Comparison of ENCODE assay signal across 1 cellular context in the genomic region with DNA sequence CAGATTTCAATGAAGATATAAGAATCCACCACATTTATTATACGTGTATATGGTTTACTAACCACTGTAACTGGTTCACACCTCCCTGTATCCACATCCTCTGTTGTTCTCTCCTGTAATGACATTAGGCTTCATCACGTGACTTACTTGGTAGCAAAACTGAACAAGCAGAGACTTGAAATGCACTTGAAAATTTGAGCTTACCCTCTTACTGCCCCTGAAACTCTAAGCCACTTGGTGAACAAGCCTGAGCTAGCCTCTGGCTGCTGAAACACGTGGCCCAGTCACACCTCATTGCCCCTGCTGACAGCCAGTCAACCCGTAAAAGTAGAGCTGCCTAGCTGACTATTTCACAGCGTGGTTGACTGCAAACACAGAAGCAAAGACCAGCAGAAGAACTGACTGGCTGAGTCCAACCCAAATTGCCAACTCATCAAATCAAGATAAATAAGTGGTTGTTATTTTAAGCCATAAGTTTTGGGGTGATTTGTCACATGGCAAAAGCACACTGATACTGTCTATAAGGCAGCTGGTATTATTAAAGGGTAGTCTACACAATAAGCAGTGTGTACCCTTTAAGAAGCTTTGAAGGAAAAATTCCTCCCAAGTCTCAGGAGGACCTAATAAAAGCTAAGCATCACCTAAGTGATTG.
TF ChIP-seq lines count a peak whose summit lies in the region.

No MANE protein-coding gene starts in this region.

TF ChIP-seq in GM12878, 131 proteins besides CTCF, POLR2A, EP300 and RAD21 (continued from another document and continues in another):
- TF ChIP-seq, protein P1, sequence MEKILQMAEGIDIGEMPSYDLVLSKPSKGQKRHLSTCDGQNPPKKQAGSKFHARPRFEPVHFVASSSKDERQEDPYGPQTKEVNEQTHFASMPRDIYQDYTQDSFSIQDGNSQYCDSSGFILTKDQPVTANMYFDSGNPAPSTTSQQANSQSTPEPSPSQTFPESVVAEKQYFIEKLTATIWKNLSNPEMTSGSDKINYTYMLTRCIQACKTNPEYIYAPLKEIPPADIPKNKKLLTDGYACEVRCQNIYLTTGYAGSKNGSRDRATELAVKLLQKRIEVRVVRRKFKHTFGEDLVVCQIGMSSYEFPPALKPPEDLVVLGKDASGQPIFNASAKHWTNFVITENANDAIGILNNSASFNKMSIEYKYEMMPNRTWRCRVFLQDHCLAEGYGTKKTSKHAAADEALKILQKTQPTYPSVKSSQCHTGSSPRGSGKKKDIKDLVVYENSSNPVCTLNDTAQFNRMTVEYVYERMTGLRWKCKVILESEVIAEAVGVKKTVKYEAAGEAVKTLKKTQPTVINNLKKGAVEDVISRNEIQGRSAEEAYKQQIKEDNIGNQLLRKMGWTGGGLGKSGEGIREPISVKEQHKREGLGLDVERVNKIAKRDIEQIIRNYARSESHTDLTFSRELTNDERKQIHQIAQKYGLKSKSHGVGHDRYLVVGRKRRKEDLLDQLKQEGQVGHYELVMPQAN (conservative IDR thresholded peaks at IDR 0.05) = 0 out of 2 replicates have a peak, but pooled peaks have one; percentile 30
- TF ChIP-seq MEF2A (IDR thresholded peaks at IDR 0.05; ENCODE audit: insufficient read depth, low read depth, low read length) = no peak
- no peak for TF ChIP-seq CEBPB (IDR thresholded peaks at IDR 0.05; ENCODE audit: borderline replicate concordance in 1 of 2, low read depth in 2 of 2, low read length in 2 of 2)
- TF ChIP-seq NFXL1 (IDR thresholded peaks at IDR 0.05; ENCODE audit: borderline replicate concordance) = no peak
- no peak for TF ChIP-seq MYB (IDR thresholded peaks at IDR 0.05; ENCODE audit: borderline replicate concordance, low read depth, low read length)
- TF ChIP-seq NR2C2 (IDR thresholded peaks at IDR 0.05; ENCODE audit: borderline replicate concordance, control insufficient read depth, insufficient read length, low read depth) = no peak
- no peak for TF ChIP-seq ZNF207 (IDR thresholded peaks at IDR 0.05; ENCODE audit: borderline replicate concordance)
- TF ChIP-seq, protein P2, sequence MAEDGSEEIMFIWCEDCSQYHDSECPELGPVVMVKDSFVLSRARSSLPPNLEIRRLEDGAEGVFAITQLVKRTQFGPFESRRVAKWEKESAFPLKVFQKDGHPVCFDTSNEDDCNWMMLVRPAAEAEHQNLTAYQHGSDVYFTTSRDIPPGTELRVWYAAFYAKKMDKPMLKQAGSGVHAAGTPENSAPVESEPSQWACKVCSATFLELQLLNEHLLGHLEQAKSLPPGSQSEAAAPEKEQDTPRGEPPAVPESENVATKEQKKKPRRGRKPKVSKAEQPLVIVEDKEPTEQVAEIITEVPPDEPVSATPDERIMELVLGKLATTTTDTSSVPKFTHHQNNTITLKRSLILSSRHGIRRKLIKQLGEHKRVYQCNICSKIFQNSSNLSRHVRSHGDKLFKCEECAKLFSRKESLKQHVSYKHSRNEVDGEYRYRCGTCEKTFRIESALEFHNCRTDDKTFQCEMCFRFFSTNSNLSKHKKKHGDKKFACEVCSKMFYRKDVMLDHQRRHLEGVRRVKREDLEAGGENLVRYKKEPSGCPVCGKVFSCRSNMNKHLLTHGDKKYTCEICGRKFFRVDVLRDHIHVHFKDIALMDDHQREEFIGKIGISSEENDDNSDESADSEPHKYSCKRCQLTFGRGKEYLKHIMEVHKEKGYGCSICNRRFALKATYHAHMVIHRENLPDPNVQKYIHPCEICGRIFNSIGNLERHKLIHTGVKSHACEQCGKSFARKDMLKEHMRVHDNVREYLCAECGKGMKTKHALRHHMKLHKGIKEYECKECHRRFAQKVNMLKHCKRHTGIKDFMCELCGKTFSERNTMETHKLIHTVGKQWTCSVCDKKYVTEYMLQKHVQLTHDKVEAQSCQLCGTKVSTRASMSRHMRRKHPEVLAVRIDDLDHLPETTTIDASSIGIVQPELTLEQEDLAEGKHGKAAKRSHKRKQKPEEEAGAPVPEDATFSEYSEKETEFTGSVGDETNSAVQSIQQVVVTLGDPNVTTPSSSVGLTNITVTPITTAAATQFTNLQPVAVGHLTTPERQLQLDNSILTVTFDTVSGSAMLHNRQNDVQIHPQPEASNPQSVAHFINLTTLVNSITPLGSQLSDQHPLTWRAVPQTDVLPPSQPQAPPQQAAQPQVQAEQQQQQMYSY (CRISPR knock-in tag; IDR thresholded peaks at IDR 0.05) = peak; percentile 83
- peak; percentile 58; the same call in 1 of the 2 replicates for TF ChIP-seq BACH1 (IDR thresholded peaks at IDR 0.05; ENCODE audit: borderline replicate concordance)
- TF ChIP-seq KLF5 (IDR thresholded peaks at IDR 0.05; ENCODE audit: partially characterized antibody) = no peak
- TF ChIP-seq ZNF217 (IDR thresholded peaks at IDR 0.05) = 0 out of 2 replicates have a peak, but pooled peaks have one; percentile 56
- TF ChIP-seq ZSCAN29 (IDR thresholded peaks at IDR 0.05) = no peak
- TF ChIP-seq, protein P3, sequence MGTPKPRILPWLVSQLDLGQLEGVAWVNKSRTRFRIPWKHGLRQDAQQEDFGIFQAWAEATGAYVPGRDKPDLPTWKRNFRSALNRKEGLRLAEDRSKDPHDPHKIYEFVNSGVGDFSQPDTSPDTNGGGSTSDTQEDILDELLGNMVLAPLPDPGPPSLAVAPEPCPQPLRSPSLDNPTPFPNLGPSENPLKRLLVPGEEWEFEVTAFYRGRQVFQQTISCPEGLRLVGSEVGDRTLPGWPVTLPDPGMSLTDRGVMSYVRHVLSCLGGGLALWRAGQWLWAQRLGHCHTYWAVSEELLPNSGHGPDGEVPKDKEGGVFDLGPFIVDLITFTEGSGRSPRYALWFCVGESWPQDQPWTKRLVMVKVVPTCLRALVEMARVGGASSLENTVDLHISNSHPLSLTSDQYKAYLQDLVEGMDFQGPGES (IDR thresholded peaks at IDR 0.05) = no peak
- TF ChIP-seq TBL1XR1 (IDR thresholded peaks at IDR 0.05; ENCODE audit: low read depth, low read length) = no peak
- TF ChIP-seq, protein P4, sequence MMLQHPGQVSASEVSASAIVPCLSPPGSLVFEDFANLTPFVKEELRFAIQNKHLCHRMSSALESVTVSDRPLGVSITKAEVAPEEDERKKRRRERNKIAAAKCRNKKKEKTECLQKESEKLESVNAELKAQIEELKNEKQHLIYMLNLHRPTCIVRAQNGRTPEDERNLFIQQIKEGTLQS (IDR thresholded peaks at IDR 0.05; ENCODE audit: borderline replicate concordance, extremely low read depth, low read depth, low read length) = peak; percentile 48; the same call in 1 of the 2 replicates
- TF ChIP-seq GATAD2B (conservative IDR thresholded peaks at IDR 0.05; ENCODE audit: low read depth) = no peak; the same call in 1 of the 2 replicates
- TF ChIP-seq NRF1 (conservative IDR thresholded peaks at IDR 0.05; ENCODE audit: low read depth, low read length) = no peak
- TF ChIP-seq SMC3 (IDR thresholded peaks at IDR 0.05; ENCODE audit: borderline replicate concordance, low read length) = no peak
- no peak for TF ChIP-seq HDAC2 (IDR thresholded peaks at IDR 0.05)
- no peak for TF ChIP-seq EGR1 (IDR thresholded peaks at IDR 0.05; ENCODE audit: borderline replicate concordance in 1 of 2, low read depth in 2 of 2, low read length in 2 of 2)
- peak; percentile 15; the same call in 1 of the 2 replicates for TF ChIP-seq JUNB (IDR thresholded peaks at IDR 0.05)
- TF ChIP-seq, protein P5, sequence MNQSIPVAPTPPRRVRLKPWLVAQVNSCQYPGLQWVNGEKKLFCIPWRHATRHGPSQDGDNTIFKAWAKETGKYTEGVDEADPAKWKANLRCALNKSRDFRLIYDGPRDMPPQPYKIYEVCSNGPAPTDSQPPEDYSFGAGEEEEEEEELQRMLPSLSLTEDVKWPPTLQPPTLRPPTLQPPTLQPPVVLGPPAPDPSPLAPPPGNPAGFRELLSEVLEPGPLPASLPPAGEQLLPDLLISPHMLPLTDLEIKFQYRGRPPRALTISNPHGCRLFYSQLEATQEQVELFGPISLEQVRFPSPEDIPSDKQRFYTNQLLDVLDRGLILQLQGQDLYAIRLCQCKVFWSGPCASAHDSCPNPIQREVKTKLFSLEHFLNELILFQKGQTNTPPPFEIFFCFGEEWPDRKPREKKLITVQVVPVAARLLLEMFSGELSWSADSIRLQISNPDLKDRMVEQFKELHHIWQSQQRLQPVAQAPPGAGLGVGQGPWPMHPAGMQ (IDR thresholded peaks at IDR 0.05; ENCODE audit: borderline replicate concordance) = no peak
- TF ChIP-seq LARP7 (IDR thresholded peaks at IDR 0.05) = no peak
- peak; percentile 99 for TF ChIP-seq SKIL (IDR thresholded peaks at IDR 0.05; ENCODE audit: low read depth, poor library complexity, severe bottlenecking)
- TF ChIP-seq, protein P6, sequence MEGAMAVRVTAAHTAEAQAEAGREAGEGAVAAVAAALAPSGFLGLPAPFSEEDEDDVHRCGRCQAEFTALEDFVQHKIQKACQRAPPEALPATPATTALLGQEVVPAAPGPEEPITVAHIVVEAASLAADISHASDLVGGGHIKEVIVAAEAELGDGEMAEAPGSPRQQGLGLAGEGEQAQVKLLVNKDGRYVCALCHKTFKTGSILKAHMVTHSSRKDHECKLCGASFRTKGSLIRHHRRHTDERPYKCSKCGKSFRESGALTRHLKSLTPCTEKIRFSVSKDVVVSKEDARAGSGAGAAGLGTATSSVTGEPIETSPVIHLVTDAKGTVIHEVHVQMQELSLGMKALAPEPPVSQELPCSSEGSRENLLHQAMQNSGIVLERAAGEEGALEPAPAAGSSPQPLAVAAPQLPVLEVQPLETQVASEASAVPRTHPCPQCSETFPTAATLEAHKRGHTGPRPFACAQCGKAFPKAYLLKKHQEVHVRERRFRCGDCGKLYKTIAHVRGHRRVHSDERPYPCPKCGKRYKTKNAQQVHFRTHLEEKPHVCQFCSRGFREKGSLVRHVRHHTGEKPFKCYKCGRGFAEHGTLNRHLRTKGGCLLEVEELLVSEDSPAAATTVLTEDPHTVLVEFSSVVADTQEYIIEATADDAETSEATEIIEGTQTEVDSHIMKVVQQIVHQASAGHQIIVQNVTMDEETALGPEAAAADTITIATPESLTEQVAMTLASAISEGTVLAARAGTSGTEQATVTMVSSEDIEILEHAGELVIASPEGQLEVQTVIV (IDR thresholded peaks at IDR 0.05; ENCODE audit: borderline replicate concordance, partially characterized antibody) = no peak
- no peak for TF ChIP-seq ELK1 (IDR thresholded peaks at IDR 0.05; ENCODE audit: low read depth, low read length)
- TF ChIP-seq CHD1 (IDR thresholded peaks at IDR 0.05; ENCODE audit: low read depth, low read length) = peak; percentile 95
- no peak for TF ChIP-seq RFX5 (IDR thresholded peaks at IDR 0.05; ENCODE audit: low read depth, low read length)
- no peak for TF ChIP-seq IRF4 (IDR thresholded peaks at IDR 0.05; ENCODE audit: low read depth, low read length)
- TF ChIP-seq NFIC (IDR thresholded peaks at IDR 0.05; ENCODE audit: low read depth, low read length) = 0 out of 2 replicates have a peak, but pooled peaks have one; percentile 36
- no peak for TF ChIP-seq NFYA (IDR thresholded peaks at IDR 0.05; ENCODE audit: borderline replicate concordance, low read depth, low read length)
- peak; percentile 97 for TF ChIP-seq NBN (IDR thresholded peaks at IDR 0.05)
- TF ChIP-seq, protein P7, sequence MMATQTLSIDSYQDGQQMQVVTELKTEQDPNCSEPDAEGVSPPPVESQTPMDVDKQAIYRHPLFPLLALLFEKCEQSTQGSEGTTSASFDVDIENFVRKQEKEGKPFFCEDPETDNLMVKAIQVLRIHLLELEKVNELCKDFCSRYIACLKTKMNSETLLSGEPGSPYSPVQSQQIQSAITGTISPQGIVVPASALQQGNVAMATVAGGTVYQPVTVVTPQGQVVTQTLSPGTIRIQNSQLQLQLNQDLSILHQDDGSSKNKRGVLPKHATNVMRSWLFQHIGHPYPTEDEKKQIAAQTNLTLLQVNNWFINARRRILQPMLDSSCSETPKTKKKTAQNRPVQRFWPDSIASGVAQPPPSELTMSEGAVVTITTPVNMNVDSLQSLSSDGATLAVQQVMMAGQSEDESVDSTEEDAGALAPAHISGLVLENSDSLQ (IDR thresholded peaks at IDR 0.05) = peak; percentile 94
- TF ChIP-seq ZNF687 (IDR thresholded peaks at IDR 0.05) = peak; percentile 95
